ENCODE assay signal across 8 cellular contexts in genomic region chr14:92613008-92613658, GRCh38.
DNase-seq lines count a peak whose midpoint lies in the region; ATAC-seq and TF ChIP-seq lines count a peak whose summit lies in the region.

No MANE protein-coding gene starts in this region.

- H3K36me3 Mint-ChIP-seq in CD8-positive, alpha-beta memory T cell: peaks cover 3 to 15% (median 6%) of the 10 kb centered on the region in 3 donors
- H3K36me3 Mint-ChIP-seq in activated CD4-positive, alpha-beta T cell treated with anti-CD3 and anti-CD28 coated beads, Interleukin-2, amount 10 ng/mL, durations not matched to agents 24 days and 14 days (ENCODE audit: low read depth): peaks cover 14% of the 10 kb centered on the region
- no peaks in the 10 kb centered on the region for H3K36me3 Mint-ChIP-seq in neural progenitor cell

- H3K27ac ChIP-seq in CD8-positive, alpha-beta memory T cell (ENCODE audit: low read depth, low read length): no peak overlapping the region
- H3K27ac ChIP-seq in neural progenitor cell: no peak overlapping the region

- peak overlapping the region in 2 of 7 donors; percentile 2 to 10 for H3K4me3 Mint-ChIP-seq in CD8-positive, alpha-beta memory T cell
- no peak overlapping the region for H3K4me3 Mint-ChIP-seq in activated CD4-positive, alpha-beta T cell treated with anti-CD3 and anti-CD28 coated beads, Interleukin-2, amount 10 ng/mL, durations not matched to agents 24 days and 14 days
- no peak overlapping the region for H3K4me3 Mint-ChIP-seq in neural progenitor cell

- DNase-seq in CD8-positive, alpha-beta memory T cell: peak; percentile 22 to 77 (median 45)
- peak; percentile 61 for DNase-seq in KBM-7
- peak; percentile 84 for DNase-seq in activated CD4-positive, alpha-beta T cell treated with anti-CD3 and anti-CD28 coated beads, Interleukin-2, amount 10 ng/mL, durations not matched to agents 24 days and 14 days
- peak; percentile 53 for DNase-seq in effector CD4-positive, alpha-beta T cell
- DNase-seq in neural progenitor cell (ENCODE audit: low spot score): peak; percentile 78
- DNase-seq in SW480 (ENCODE audit: low spot score): no peak
- DNase-seq in GOT3 (lab: John Stamatoyannopoulos, UW): no peak

- no peak overlapping the region for H3K4me2 ChIP-seq in neural progenitor cell

- CTCF ChIA-PET in CD8-positive, alpha-beta memory T cell (lab: Charles Lee): interaction anchor here (0.8 to 5.0 kb wide), 21 partner anchors 10 to 492 kb away, joined by 3 to 58 read pairs (median 3); partner anchors contain the start of genes CPSF2 and NDUFB1

- peaks cover 56 to 82% (median 73%) of the 10 kb centered on the region in 3 donors for H3K4me1 Mint-ChIP-seq in CD8-positive, alpha-beta memory T cell
- H3K4me1 Mint-ChIP-seq in activated CD4-positive, alpha-beta T cell treated with anti-CD3 and anti-CD28 coated beads, Interleukin-2, amount 10 ng/mL, durations not matched to agents 24 days and 14 days: peaks cover 43% of the 10 kb centered on the region
- H3K4me1 Mint-ChIP-seq in neural progenitor cell: no peaks in the 10 kb centered on the region

- POLR2A ChIA-PET in CD8-positive, alpha-beta memory T cell (lab: Charles Lee): no interaction called here

- H3K9me3 Mint-ChIP-seq in CD8-positive, alpha-beta memory T cell: no peaks in the 10 kb centered on the region
- H3K9me3 Mint-ChIP-seq in activated CD4-positive, alpha-beta T cell treated with anti-CD3 and anti-CD28 coated beads, Interleukin-2, amount 10 ng/mL, durations not matched to agents 24 days and 14 days: peaks cover 9% of the 10 kb centered on the region
- no peaks in the 10 kb centered on the region for H3K9me3 Mint-ChIP-seq in neural progenitor cell

- H3K27me3 ChIP-seq in CD8-positive, alpha-beta memory T cell (ENCODE audit: insufficient read depth, low read length, poor library complexity, severe bottlenecking): no peaks in the 10 kb centered on the region
- no peaks in the 10 kb centered on the region for H3K27me3 ChIP-seq in neural progenitor cell

- H3K79me2 ChIP-seq in neural progenitor cell (ENCODE audit: low read depth): no peaks in the 10 kb centered on the region

- H3K27me3 Mint-ChIP-seq in CD8-positive, alpha-beta memory T cell: no peaks in the 10 kb centered on the region
- H3K27me3 Mint-ChIP-seq in activated CD4-positive, alpha-beta T cell treated with anti-CD3 and anti-CD28 coated beads, Interleukin-2, amount 10 ng/mL, durations not matched to agents 24 days and 14 days: peaks cover 1% of the 10 kb centered on the region
- peaks cover 2% of the 10 kb centered on the region for H3K27me3 Mint-ChIP-seq in neural progenitor cell (ENCODE audit: insufficient read depth, low read depth)

- no peak overlapping the region for H2AFZ ChIP-seq in neural progenitor cell (replicated peaks)

- H3K36me3 ChIP-seq in CD8-positive, alpha-beta memory T cell (ENCODE audit: insufficient read depth, low read length): no peaks in the 10 kb centered on the region
- H3K36me3 ChIP-seq in neural progenitor cell: no peaks in the 10 kb centered on the region

- no peaks in the 10 kb centered on the region for H3F3A ChIP-seq in neural progenitor cell (ENCODE audit: low read depth)

- in situ Hi-C loops in KBM-7 (cut with MboI; ENCODE audit: low pct_unique_long_range_greater_than_20kb, low sequenced_read_pairs): no loop called here

- peaks cover 68% of the 10 kb centered on the region for H3K4me1 ChIP-seq in CD8-positive, alpha-beta memory T cell (ENCODE audit: insufficient read depth, low read length)
- H3K4me1 ChIP-seq in neural progenitor cell: no peaks in the 10 kb centered on the region

- no peaks in the 10 kb centered on the region for H3K9me3 ChIP-seq in CD8-positive, alpha-beta memory T cell (ENCODE audit: low read length)
- H3K9me3 ChIP-seq in neural progenitor cell (ENCODE audit: low read depth): no peaks in the 10 kb centered on the region

- H3K27ac Mint-ChIP-seq in CD8-positive, alpha-beta memory T cell: peak overlapping the region; percentile 59 to 88 (median 70)
- H3K27ac Mint-ChIP-seq in activated CD4-positive, alpha-beta T cell treated with anti-CD3 and anti-CD28 coated beads, Interleukin-2, amount 10 ng/mL, durations not matched to agents 24 days and 14 days: no peak overlapping the region
- H3K27ac Mint-ChIP-seq in neural progenitor cell: no peak overlapping the region

- ATAC-seq in GM18519 (IDR thresholded peaks at IDR 0.05; ENCODE audit: low FRiP score, unreplicated experiment): no peak

- H3K9ac ChIP-seq in neural progenitor cell: no peak overlapping the region

- intact Hi-C loops in activated CD4-positive, alpha-beta T cell treated with anti-CD3 and anti-CD28 coated beads, Interleukin-2, amount 10 ng/mL, durations not matched to agents 24 days and 14 days (cut with micrococcal nuclease): no loop called here

- no peaks in the 10 kb centered on the region for H4K20me1 ChIP-seq in neural progenitor cell (ENCODE audit: low read depth)

- peak; percentile 93 for TF ChIP-seq CTCF in neural progenitor cell (IDR thresholded peaks at IDR 0.05)

- no peak overlapping the region for H3K4me3 ChIP-seq in CD8-positive, alpha-beta memory T cell (ENCODE audit: low read length)
- no peak overlapping the region for H3K4me3 ChIP-seq in neural progenitor cell

Comparison
In these comparisons a context has a peak if more than half of its experiments do, and no peak if none do; other contexts are left out.
1. DNase-seq: peak in CD8-positive, alpha-beta memory T cell (5 of 5), KBM-7 (single experiment), activated CD4-positive, alpha-beta T cell treated with anti-CD3 and anti-CD28 coated beads, Interleukin-2, amount 10 ng/mL, durations not matched to agents 24 days and 14 days (single experiment), effector CD4-positive, alpha-beta T cell (single experiment) and neural progenitor cell (single experiment); none in SW480 (single experiment) and GOT3 (single experiment).
2. H3K27ac Mint-ChIP-seq: peak in CD8-positive, alpha-beta memory T cell (8 of 8); none in activated CD4-positive, alpha-beta T cell treated with anti-CD3 and anti-CD28 coated beads, Interleukin-2, amount 10 ng/mL, durations not matched to agents 24 days and 14 days (single experiment) and neural progenitor cell (single experiment).